Comparison of ENCODE assay signal across 8 cellular contexts in genomic region chr3:138946554-138947302, GRCh38. TPM values are rescaled to one million over a fixed set of nuclear protein-coding genes. Genes with fewer than 3 reads are reported as not detected.
DNase-seq lines count a peak whose midpoint lies in the region; ATAC-seq and TF ChIP-seq lines count a peak whose summit lies in the region.

Gene FOXL2, minus strand, starts transcription at chr3:138947137. Its CDS starts 415 bp downstream, at chr3:138946722.
Gene FOXL2NB, plus strand, starts transcription at chr3:138947217. Its CDS starts 148 bp downstream, at chr3:138947365.

- no peaks in the 10 kb centered on the region for H3K9me3 Mint-ChIP-seq in activated CD8-positive, alpha-beta memory T cell treated with anti-CD3 and anti-CD28 coated beads, Interleukin-2, amount 10 ng/mL, durations not matched to agents 7 days and 5 days (ENCODE audit: low read depth)

- WGBS in heart right ventricle, 2 donors: 1% methylated on average over 71 to 74 of the region's 74 CpGs

- peak; percentile 13 for ATAC-seq in activated CD8-positive, alpha-beta memory T cell treated with anti-CD3 and anti-CD28 coated beads, Interleukin-2, amount 10 ng/mL, durations not matched to agents 7 days and 5 days
- ATAC-seq in heart right ventricle: peak in 6 of 8 donors; percentile 19 to 62 (median 52)

- peak within 1 kb of the TSS; percentile 46 for H3K27ac Mint-ChIP-seq in activated CD8-positive, alpha-beta memory T cell treated with anti-CD3 and anti-CD28 coated beads, Interleukin-2, amount 10 ng/mL, durations not matched to agents 7 days and 5 days

- peaks cover 13 to 50% (median 41%) of the 10 kb centered on the region in 9 donors for H3K4me1 ChIP-seq in heart right ventricle

- H3K4me1 Mint-ChIP-seq in activated CD8-positive, alpha-beta memory T cell treated with anti-CD3 and anti-CD28 coated beads, Interleukin-2, amount 10 ng/mL, durations not matched to agents 7 days and 5 days: peaks cover 31% of the 10 kb centered on the region

- H3K9me3 ChIP-seq in heart right ventricle: no peaks in the 10 kb centered on the region

- peaks cover 2% of the 10 kb centered on the region for H3K36me3 Mint-ChIP-seq in activated CD8-positive, alpha-beta memory T cell treated with anti-CD3 and anti-CD28 coated beads, Interleukin-2, amount 10 ng/mL, durations not matched to agents 7 days and 5 days

- DNase-seq in stimulated activated CD4-positive, alpha-beta T cell treated with anti-CD3 and anti-CD28 coated beads, Interleukin-4, amount 100 ng/mL, for 1 hour: peak; percentile 27
- DNase-seq in stimulated activated CD4-positive, alpha-beta T cell treated with anti-CD3 and anti-CD28 coated beads, Interleukin-4, amount 100 ng/mL, for 24 hours: no peak
- no peak for DNase-seq in activated CD8-positive, alpha-beta memory T cell treated with anti-CD3 and anti-CD28 coated beads, Interleukin-2, amount 10 ng/mL, durations not matched to agents 7 days and 5 days
- DNase-seq in heart right ventricle (peak in 1 of 2 donors; percentile 21), retina (peak; percentile 76), ureter (ENCODE audit: low spot score) (no peak), kidney glomerular epithelial cell (lab: John Stamatoyannopoulos, UW) (no peak), RPMI8226 (no peak)

- H3K27ac ChIP-seq in heart right ventricle: no peak within 1 kb of the TSS

- H3K36me3 ChIP-seq in heart right ventricle: no peaks in the 10 kb centered on the region

- H3K4me3 ChIP-seq in heart right ventricle: peak within 1 kb of the TSS; percentile 15 to 59 (median 50)

- no peak for TF ChIP-seq CTCF in heart right ventricle (IDR thresholded peaks at IDR 0.05)

- intact Hi-C loops in heart right ventricle (cut with DNase I): no loop called here

- CTCF ChIA-PET in activated CD8-positive, alpha-beta memory T cell treated with anti-CD3 and anti-CD28 coated beads, Interleukin-2, amount 10 ng/mL, durations not matched to agents 7 days and 5 days (lab: Charles Lee): interaction anchor here (1.4 to 5.5 kb wide), 2 partner anchors 11 to 31 kb away, joined by 4 to 45 read pairs; no protein-coding TSS in a partner anchor

- H3K4me3 Mint-ChIP-seq in activated CD8-positive, alpha-beta memory T cell treated with anti-CD3 and anti-CD28 coated beads, Interleukin-2, amount 10 ng/mL, durations not matched to agents 7 days and 5 days: peak within 1 kb of the TSS; percentile 41

- H3K27me3 ChIP-seq in heart right ventricle: peaks cover 59 to 100% (median 99%) of the 10 kb centered on the region in 7 donors

- H3K27me3 Mint-ChIP-seq in activated CD8-positive, alpha-beta memory T cell treated with anti-CD3 and anti-CD28 coated beads, Interleukin-2, amount 10 ng/mL, durations not matched to agents 7 days and 5 days: peaks cover 87% of the 10 kb centered on the region

RNA-seq across cellular contexts. Expression of gene FOXL2, which starts in this region (rescaled TPM):
- under 1 TPM in 1 of 2 experiments, not detected in 1; 0.14 TPM for total RNA-seq in activated CD8-positive, alpha-beta memory T cell treated with anti-CD3 and anti-CD28 coated beads, Interleukin-2, amount 10 ng/mL, durations not matched to agents 7 days and 5 days
- total RNA-seq in heart right ventricle: under 1 TPM in 1 of 10 donors, not detected in 9; 0.12 TPM
- not detected for polyA plus RNA-seq in heart right ventricle
- not detected for total RNA-seq in ureter

RNA-seq across cellular contexts. Expression of gene FOXL2NB, which starts in this region (rescaled TPM):
- total RNA-seq in activated CD8-positive, alpha-beta memory T cell treated with anti-CD3 and anti-CD28 coated beads, Interleukin-2, amount 10 ng/mL, durations not matched to agents 7 days and 5 days: not detected
- total RNA-seq in heart right ventricle: under 1 TPM in 2 of 10 donors, not detected in 8; 0.06 to 0.13 TPM
- polyA plus RNA-seq in heart right ventricle: under 1 TPM in 1 of 2 donors, not detected in 1; 0.01 TPM
- not detected for total RNA-seq in ureter

Comparison
In these comparisons a context has a peak if more than half of its experiments do, and no peak if none do; other contexts are left out.
1. DNase-seq: peak in stimulated activated CD4-positive, alpha-beta T cell treated with anti-CD3 and anti-CD28 coated beads, Interleukin-4, amount 100 ng/mL, for 1 hour (single experiment) and retina (single experiment); none in stimulated activated CD4-positive, alpha-beta T cell treated with anti-CD3 and anti-CD28 coated beads, Interleukin-4, amount 100 ng/mL, for 24 hours (single experiment), activated CD8-positive, alpha-beta memory T cell treated with anti-CD3 and anti-CD28 coated beads, Interleukin-2, amount 10 ng/mL, durations not matched to agents 7 days and 5 days (single experiment), ureter (single experiment), kidney glomerular epithelial cell (single experiment) and RPMI8226 (single experiment).
2. Peak in ATAC-seq in activated CD8-positive, alpha-beta memory T cell treated with anti-CD3 and anti-CD28 coated beads, Interleukin-2, amount 10 ng/mL, durations not matched to agents 7 days and 5 days; RNA of the genes that start here not detected or under 1 TPM.
3. Peak in ATAC-seq and H3K4me3 ChIP-seq in heart right ventricle; RNA of the genes that start here not detected or under 1 TPM.